9 cellular contexts compared by ENCODE assay signal in the genomic region with DNA sequence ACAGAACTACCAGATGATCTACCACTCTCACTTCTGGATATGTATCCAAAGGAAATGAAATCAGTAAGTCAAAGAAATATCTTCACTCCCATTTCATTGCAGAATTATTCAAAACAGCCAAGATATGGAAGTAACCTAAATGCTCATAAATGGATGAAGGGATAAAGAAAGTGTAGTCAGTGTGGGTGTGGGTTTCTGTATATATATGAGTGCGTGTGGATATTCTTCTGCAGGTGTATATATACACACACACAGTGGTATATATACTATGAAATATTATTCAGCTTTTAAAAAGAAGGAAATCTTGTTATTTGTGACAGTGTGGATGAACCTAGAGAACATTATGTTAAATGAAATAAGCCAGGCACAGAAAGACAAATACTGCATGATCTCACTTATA.
"Had no signal": no experiment of that assay in that cellular context is flagged by ENCODE, and none has a peak within 500 bp of the region (broad histone marks: within the 10 kb centered on the region; RNA-seq: fewer than 3 reads in every experiment).

No MANE protein-coding gene starts in this region.

- H3K27ac Mint-ChIP-seq: GM23338, H9, HFFc6 had no signal

- H3K9me3 ChIP-seq: HAP-1 had no signal

- H3K4me3 Mint-ChIP-seq: GM23338, H9, HFFc6 had no signal

- H3K36me3 ChIP-seq: HAP-1 had no signal

- DNase-seq: GM23248, GOT3, H7, H9, HCEC 1CT, HFFc6 had no signal

- H2AFZ ChIP-seq: GM23248, GM23338 had no signal

- H3K4me1 ChIP-seq: HAP-1 had no signal

- H3K9ac ChIP-seq: GM23248 had no signal

- H3K4me2 ChIP-seq: GM23338 had no signal

- H3K27ac ChIP-seq: GM23248 had no signal

- ATAC-seq: GM23338, HCT116 had no signal

- H3K9me3 Mint-ChIP-seq: GM23338, H9, HFFc6 had no signal

- H3K4me3 ChIP-seq: GM23248, GM23338, HAP-1 had no signal
